ENCODE assay signal across 19 cellular contexts in the genomic region with DNA sequence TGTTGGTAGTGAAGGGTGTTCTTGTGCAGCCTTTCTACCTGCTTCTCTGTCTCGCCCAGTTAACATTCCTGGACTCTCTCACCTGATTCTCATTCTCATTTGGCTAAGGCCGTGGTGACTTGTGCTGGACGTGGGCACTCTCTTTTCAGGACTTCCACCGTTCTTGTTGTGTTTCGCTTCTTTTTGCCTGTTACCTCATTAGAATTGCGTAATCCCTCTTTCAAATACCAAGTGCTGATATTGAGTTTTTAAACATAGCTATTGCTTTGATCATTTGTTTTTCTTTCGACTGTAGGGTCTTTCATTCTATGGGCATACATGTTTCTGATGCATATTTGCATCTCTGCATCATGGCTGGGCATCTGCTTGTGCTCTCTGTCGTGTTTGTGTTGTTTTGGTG.
DNase-seq lines count a peak whose midpoint lies in the region; ATAC-seq, FAIRE-seq and TF ChIP-seq lines count a peak whose summit lies in the region.
"Had no signal": no experiment of that assay in that cellular context is flagged by ENCODE, and none has a peak within 500 bp of the region (broad histone marks: within the 10 kb centered on the region; RNA-seq: fewer than 3 reads in every experiment).

No MANE protein-coding gene starts in this region.

- TF ChIP-seq EP300 in A549 (IDR thresholded peaks at IDR 0.05), result no peak
- TF ChIP-seq EP300 in HepG2 (IDR thresholded peaks at IDR 0.05; ENCODE audit: low read depth in 2 of 2, low read length in 2 of 2), result no peak
- no peak for TF ChIP-seq EP300 in HepG2 (CRISPR knock-in tag; IDR thresholded peaks at IDR 0.05; ENCODE audit: borderline replicate concordance)

- no peak for TF ChIP-seq CTCF in A549 (IDR thresholded peaks at IDR 0.05)
- no peak for TF ChIP-seq CTCF in IMR-90 (conservative IDR thresholded peaks at IDR 0.05; ENCODE audit: low read depth, low read length)
- TF ChIP-seq CTCF in brain (conservative IDR thresholded peaks at IDR 0.05), result no peak
- TF ChIP-seq CTCF in HepG2 (CRISPR knock-in tag; IDR thresholded peaks at IDR 0.05), result no peak
- TF ChIP-seq CTCF in OCI-LY7 (conservative IDR thresholded peaks at IDR 0.05; ENCODE audit: low read length), result no peak

- H3K9ac ChIP-seq in IMR-90 (ENCODE audit: low read depth, low read length), result no peak overlapping the region
- no peak overlapping the region for H3K9ac ChIP-seq in HepG2 (ENCODE audit: insufficient read depth, low read depth, low read length)
- no peak overlapping the region for H3K9ac ChIP-seq in mesenchymal stem cell (ENCODE audit: low read length)

- no peak overlapping the region for H3K23ac ChIP-seq in IMR-90 (ENCODE audit: low read depth, low read length)
- H3K23ac ChIP-seq in mesenchymal stem cell (ENCODE audit: low read length in 2 of 2), result no peak overlapping the region

- H3K4me3 ChIP-seq in A549 (no peak overlapping the region), IMR-90 (ENCODE audit: insufficient read depth, low read depth, low read length) (no peak overlapping the region), HepG2 (replicated peaks in 1 of 3; ENCODE audit: insufficient read depth in 1 of 3, low read depth in 2 of 3, low read length in 3 of 3) (no peak overlapping the region), OCI-LY7 (ENCODE audit: low read depth, low read length, poor library complexity, severe bottlenecking) (no peak overlapping the region), mesenchymal stem cell (ENCODE audit: insufficient read depth in 1 of 2, low read depth in 1 of 2, low read length in 2 of 2) (no peak overlapping the region)

- POLR2A ChIA-PET in A549 (lab: Yijun Ruan, JAX), result no interaction called here
- POLR2A ChIA-PET in IMR-90 (lab: Charles Lee; ENCODE audit: unreplicated experiment), result no interaction called here
- POLR2A ChIA-PET in HepG2 (lab: Yijun Ruan, JAX), result no interaction called here
- POLR2A ChIA-PET in OCI-LY7 (lab: Charles Lee), result no interaction called here

- H3K36me3 ChIP-seq in IMR-90 (ENCODE audit: control insufficient read depth, insufficient read depth, low read length) (peaks cover 7% of the 10 kb centered on the region; the same call in 1 of the 2 replicates), HepG2 (replicated peaks in 1 of 2; ENCODE audit: control insufficient read depth in 1 of 2, insufficient read depth in 2 of 2, low read length in 2 of 2) (peaks cover 3 to 71% of the 10 kb centered on the region in 2 experiments; a peak in 4 of 5 replicates), OCI-LY7 (ENCODE audit: insufficient read depth, low read length) (no peaks in the 10 kb centered on the region), mesenchymal stem cell (ENCODE audit: control insufficient read depth in 1 of 2, insufficient read depth in 2 of 2, low read depth in 1 of 2, low read length in 2 of 2) (peaks cover 3 to 19% of the 10 kb centered on the region in 2 experiments)

- FAIRE-seq in A549 (lab: Jason Lieb, UNC), result no peak
- no peak for FAIRE-seq in HepG2 (lab: Jason Lieb, UNC)
- FAIRE-seq: A204.1, G401.6, GM12891, GM18507 had no signal

- intact Hi-C loops in IMR-90 (cut with micrococcal nuclease), result no loop called here
- intact Hi-C loops in HepG2 (cut with micrococcal nuclease; ENCODE audit: unreplicated experiment), result no loop called here
- intact Hi-C loops in OCI-LY7 (cut with micrococcal nuclease; ENCODE audit: unreplicated experiment), result no loop called here

- H2BK120ac ChIP-seq in IMR-90 (ENCODE audit: low read depth, low read length) (no peak overlapping the region), mesenchymal stem cell (ENCODE audit: low read depth, low read length) (no peak overlapping the region)

- H3K9me1 ChIP-seq in IMR-90 (ENCODE audit: insufficient read depth, low read length), result peaks cover 11% of the 10 kb centered on the region

- H4K8ac ChIP-seq in IMR-90 (ENCODE audit: low read depth in 2 of 2, low read length in 2 of 2) (no peak overlapping the region), mesenchymal stem cell (ENCODE audit: low read length) (no peak overlapping the region)

- no peak overlapping the region for H4K91ac ChIP-seq in IMR-90 (ENCODE audit: insufficient read depth, low read depth, low read length)
- no peak overlapping the region for H4K91ac ChIP-seq in mesenchymal stem cell (ENCODE audit: low read length)

- H3K4me1 ChIP-seq in A549 (no peaks in the 10 kb centered on the region), IMR-90 (ENCODE audit: control insufficient read depth, insufficient read depth, low read length) (peaks cover 12% of the 10 kb centered on the region), HepG2 (ENCODE audit: insufficient read depth, low read length) (no peaks in the 10 kb centered on the region), OCI-LY7 (ENCODE audit: insufficient read depth, low read length, poor library complexity, severe bottlenecking) (no peaks in the 10 kb centered on the region), mesenchymal stem cell (ENCODE audit: control insufficient read depth, insufficient read depth, low read depth, low read length) (peaks cover 6% of the 10 kb centered on the region)

- H3K4ac ChIP-seq in IMR-90 (ENCODE audit: low read depth, low read length) (no peak overlapping the region), mesenchymal stem cell (ENCODE audit: low read depth in 1 of 2, low read length in 2 of 2) (no peak overlapping the region)

- H2BK15ac ChIP-seq in IMR-90 (ENCODE audit: low read depth, low read length) (no peak overlapping the region), mesenchymal stem cell (ENCODE audit: low read depth, poor library complexity, severe bottlenecking) (no peak overlapping the region)

- no peak overlapping the region for H3K4me2 ChIP-seq in A549
- no peak overlapping the region for H3K4me2 ChIP-seq in IMR-90 (ENCODE audit: low read depth, low read length)
- H3K4me2 ChIP-seq in HepG2 (ENCODE audit: low read depth, low read length), result no peak overlapping the region
- H3K4me2 ChIP-seq in OCI-LY7 (ENCODE audit: low read length), result no peak overlapping the region
- no peak overlapping the region for H3K4me2 ChIP-seq in mesenchymal stem cell (ENCODE audit: low read length, poor library complexity, severe bottlenecking)

- 86% methylated on average over 8 of the region's 8 CpGs for WGBS in A549 (ENCODE audit: missing lambda C conversion rate)
- 30% methylated on average over 2 of the region's 8 CpGs; no CpG with 5 or more reads in 1 of the 2 experiments for WGBS in IMR-90 (ENCODE audit: extremely low coverage in 2 of 2, insufficient read length in 1 of 2), 2 experiments
- 94% methylated on average over 8 of the region's 8 CpGs for WGBS in HepG2 (ENCODE audit: low lambda C conversion rate)
- 88% methylated on average over 7 of the region's 8 CpGs for WGBS in mesenchymal stem cell

- no peaks in the 10 kb centered on the region for H3K9me3 Mint-ChIP-seq in brain

- H3K27me3 ChIP-seq in IMR-90 (ENCODE audit: control insufficient read depth, insufficient read depth, low read length) (no peaks in the 10 kb centered on the region), HepG2 (ENCODE audit: control insufficient read depth in 1 of 2, insufficient read depth in 2 of 2, low read length in 2 of 2) (no peaks in the 10 kb centered on the region), mesenchymal stem cell (ENCODE audit: control insufficient read depth in 1 of 2, insufficient read depth in 1 of 2, low read length in 2 of 2) (no peaks in the 10 kb centered on the region)

- H3K14ac ChIP-seq in IMR-90 (replicated peaks; ENCODE audit: low read depth, low read length), result no peak overlapping the region
- no peak overlapping the region for H3K14ac ChIP-seq in mesenchymal stem cell (ENCODE audit: low read length in 2 of 2)

- H2AK5ac ChIP-seq in IMR-90 (ENCODE audit: low read depth, low read length) (no peak overlapping the region), mesenchymal stem cell (ENCODE audit: low read length, severe bottlenecking) (no peak overlapping the region)

- TF ChIP-seq RAD21 in A549 (conservative IDR thresholded peaks at IDR 0.05 in 1 of 2, IDR thresholded peaks at IDR 0.05 in 1 of 2), result no peak
- TF ChIP-seq RAD21 in IMR-90 (IDR thresholded peaks at IDR 0.05; ENCODE audit: low read length), result no peak
- TF ChIP-seq RAD21 in HepG2 (CRISPR knock-in tag; IDR thresholded peaks at IDR 0.05), result no peak

- H2BK5ac ChIP-seq in IMR-90 (ENCODE audit: low read depth, low read length, poor library complexity, severe bottlenecking) (no peak overlapping the region), mesenchymal stem cell (ENCODE audit: low read depth, low read length, poor library complexity, severe bottlenecking) (no peak overlapping the region)

- H3K27ac Mint-ChIP-seq in brain, result peak overlapping the region in 4 of 5 experiments; percentile 29 to 93 (median 76)

- H3K9me3 ChIP-seq in A549 (no peaks in the 10 kb centered on the region), IMR-90 (ENCODE audit: control insufficient read depth, insufficient read depth, low read length) (no peaks in the 10 kb centered on the region), HepG2 (ENCODE audit: low read length) (no peaks in the 10 kb centered on the region), OCI-LY7 (ENCODE audit: low read length) (no peaks in the 10 kb centered on the region), mesenchymal stem cell (ENCODE audit: control insufficient read depth, low read length) (no peaks in the 10 kb centered on the region)

- BruUV-seq in IMR-90 (replicated peaks; lab: Mats Ljungman, UMichigan) (no TSS peak), HepG2 (replicated peaks; lab: Mats Ljungman, UMichigan) (no TSS peak), OCI-LY7 (replicated peaks; lab: Mats Ljungman, UMichigan) (no TSS peak)

- H3K79me1 ChIP-seq in IMR-90 (ENCODE audit: low read depth in 1 of 2, low read length in 2 of 2) (no peaks in the 10 kb centered on the region), mesenchymal stem cell (replicated peaks; ENCODE audit: low read length, poor library complexity, severe bottlenecking) (peaks cover 7% of the 10 kb centered on the region)

- H3K27me3 Mint-ChIP-seq in brain, result no peaks in the 10 kb centered on the region

- H3K4me1 Mint-ChIP-seq in brain, result peaks cover 98% of the 10 kb centered on the region

- no peak overlapping the region for H2AK9ac ChIP-seq in IMR-90 (replicated peaks; ENCODE audit: low read depth, low read length, poor library complexity)

- H3K56ac ChIP-seq in IMR-90 (ENCODE audit: extremely low read depth, insufficient read depth, low read length), result no peak overlapping the region

- DNase-seq in A549 (ENCODE audit: low read depth in 1 of 2, low spot score in 1 of 2) (no peak), IMR-90 (no peak), HepG2 (ENCODE audit: low spot score) (no peak), activated gamma-delta T cell treated with Interleukin-2 at 50 U/mL for 16 hours (no peak), OCI-LY7 (ENCODE audit: low spot score) (no peak), mesenchymal stem cell (no peak)
- DNase-seq: C1 segment of cervical spinal cord, DND-41, H7, NCI-H1436, NCI-H2029, NCI-H510A treated with DMSO at 0.1 percent for 48 hours had no signal

- H3K36me3 Mint-ChIP-seq in brain, result peaks cover 32% of the 10 kb centered on the region

- ATAC-seq in A549, result no peak
- ATAC-seq in IMR-90 (ENCODE audit: low read depth), result no peak
- ATAC-seq in HepG2, result no peak
- ATAC-seq in GM18867 (IDR thresholded peaks at IDR 0.05; ENCODE audit: unreplicated experiment), result no peak

- no peak overlapping the region for H3K18ac ChIP-seq in IMR-90 (ENCODE audit: low read depth, low read length)
- H3K18ac ChIP-seq in mesenchymal stem cell (ENCODE audit: low read depth in 1 of 2, low read length in 2 of 2), result no peak overlapping the region

- no peaks in the 10 kb centered on the region for H3K79me2 ChIP-seq in HepG2 (ENCODE audit: insufficient read depth, low read length)
- no peaks in the 10 kb centered on the region for H3K79me2 ChIP-seq in OCI-LY7 (ENCODE audit: insufficient read depth, low read depth, low read length)

- no peak for TF ChIP-seq POLR2A in A549 (IDR thresholded peaks at IDR 0.05; ENCODE audit: low read length)
- no peak for TF ChIP-seq POLR2A in IMR-90 (IDR thresholded peaks at IDR 0.05; ENCODE audit: low read depth, low read length)
- no peak for TF ChIP-seq POLR2A in HepG2 (IDR thresholded peaks at IDR 0.05; ENCODE audit: insufficient read depth in 1 of 2, low read depth in 2 of 2, low read length in 2 of 2)

- no peak overlapping the region for H2BK20ac ChIP-seq in IMR-90 (ENCODE audit: low read depth, low read length)

- H3K27ac ChIP-seq in A549, result no peak overlapping the region
- no peak overlapping the region for H3K27ac ChIP-seq in IMR-90 (ENCODE audit: insufficient read depth, low read length)
- H3K27ac ChIP-seq in HepG2 (ENCODE audit: extremely low read length, insufficient read depth, low read length), result no peak overlapping the region
- H3K27ac ChIP-seq in OCI-LY7 (ENCODE audit: low read depth, low read length, poor library complexity, severe bottlenecking), result no peak overlapping the region
- no peak overlapping the region for H3K27ac ChIP-seq in mesenchymal stem cell (ENCODE audit: low read length, poor library complexity, severe bottlenecking)
- H3K27ac ChIP-seq: RWPE1 had no signal

- H4K5ac ChIP-seq in IMR-90 (ENCODE audit: low read depth, low read length), result no peak overlapping the region

- no peaks in the 10 kb centered on the region for H4K20me1 ChIP-seq in IMR-90 (ENCODE audit: insufficient read depth, low read length)
- no peaks in the 10 kb centered on the region for H4K20me1 ChIP-seq in HepG2 (ENCODE audit: insufficient read depth, low read length)
- no peaks in the 10 kb centered on the region for H4K20me1 ChIP-seq in OCI-LY7 (ENCODE audit: insufficient read depth, low read length)

- H3K4me3 Mint-ChIP-seq in brain, result peak overlapping the region in 1 of 5 experiments; percentile 58

- H2AFZ ChIP-seq in IMR-90 (replicated peaks; ENCODE audit: low read length, poor library complexity), result peak overlapping the region; percentile 36
- no peak overlapping the region for H2AFZ ChIP-seq in HepG2 (ENCODE audit: low read length)
- no peak overlapping the region for H2AFZ ChIP-seq in OCI-LY7 (ENCODE audit: low read length)
- H2AFZ ChIP-seq in mesenchymal stem cell (ENCODE audit: low read depth, low read length), result no peak overlapping the region

- in situ Hi-C loops in IMR-90 (cut with MboI; ENCODE audit: low sequenced_read_pairs) (no loop called here), HepG2 (cut with HindIII; ENCODE audit: extremely low pct_ligation_motif_present, low pct_unique_long_range_greater_than_20kb) (no loop called here)

- CTCF ChIA-PET in A549 (lab: Yijun Ruan, JAX), result interaction anchor here (1.0 to 1.1 kb wide), 2 partner anchors 14 to 20 kb away, joined by 3 read pairs; no protein-coding TSS in a partner anchor
- CTCF ChIA-PET in IMR-90 (lab: Yijun Ruan, JAX), result interaction anchor here (1.0 kb wide), 1 partner anchor 12 kb away, joined by 3 read pairs; no protein-coding TSS in a partner anchor
- CTCF ChIA-PET in HepG2 (lab: Yijun Ruan, JAX; ENCODE audit: low intra/inter-chr PET ratio, low total read pairs), result no interaction called here
- CTCF ChIA-PET in OCI-LY7 (lab: Charles Lee; ENCODE audit: unreplicated experiment), result no interaction called here

- dilution Hi-C loops in IMR-90 (cut with HindIII; ENCODE audit: low sequenced_read_pairs, unreplicated experiment), result no loop called here

- no peaks in the 10 kb centered on the region for H3K9me2 ChIP-seq in OCI-LY7 (ENCODE audit: insufficient read depth, low read length)

- H2BK12ac ChIP-seq in mesenchymal stem cell (ENCODE audit: low read length in 2 of 2), result no peak overlapping the region

Comparison
In these comparisons a context has a peak if more than half of its experiments do, and no peak if none do; other contexts are left out.
1. CTCF ChIA-PET loops: an anchor here in A549 (1.0 to 1.1 kb wide) and IMR-90 (1.0 kb wide); none called in HepG2 and OCI-LY7.